In the genomic region with DNA sequence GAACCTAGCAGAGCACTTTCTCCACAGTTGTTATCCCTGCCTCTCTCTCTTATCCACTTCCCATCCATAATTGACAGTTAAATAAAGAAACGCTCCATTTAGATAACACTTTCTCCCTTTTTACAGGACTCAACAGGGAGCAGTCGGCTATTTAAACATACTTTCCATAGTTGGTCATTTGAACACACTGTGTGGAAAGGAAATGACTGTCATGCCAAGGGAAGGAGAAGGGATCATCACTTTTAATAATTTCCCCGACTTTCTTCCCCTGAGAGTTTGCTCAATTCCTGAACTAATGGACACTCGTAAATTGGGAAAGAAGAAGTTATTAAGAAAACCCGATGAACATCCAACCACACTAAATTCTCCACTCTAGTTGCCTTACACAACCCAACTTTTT, we compare ENCODE assay signal across 20 cellular contexts.
DNase-seq lines count a peak whose midpoint lies in the region; ATAC-seq and TF ChIP-seq lines count a peak whose summit lies in the region.
"Had no signal": no experiment of that assay in that cellular context is flagged by ENCODE, and none has a peak within 500 bp of the region (broad histone marks: within the 10 kb centered on the region; RNA-seq: fewer than 3 reads in every experiment).

No MANE protein-coding gene starts in this region.

- H3K4me1 ChIP-seq in upper lobe of right lung: no peaks in the 10 kb centered on the region

- CTCF ChIA-PET in activated CD4-positive, alpha-beta memory T cell treated with anti-CD3 and anti-CD28 coated beads for 36 hours (lab: Charles Lee): interaction anchor here (1.5 to 1.6 kb wide), 2 partner anchors 12 to 407 kb away, joined by 4 to 6 read pairs; no protein-coding TSS in a partner anchor
- CTCF ChIA-PET in activated CD4-positive, alpha-beta memory T cell treated with anti-CD3 and anti-CD28 coated beads, Interleukin-2, amount 10 ng/mL, durations not matched to agents 7 days and 5 days (lab: Charles Lee): interaction anchor here (1.6 kb wide), 1 partner anchor 20 kb away, joined by 4 read pairs; no protein-coding TSS in a partner anchor

- no peaks in the 10 kb centered on the region for H3K36me3 ChIP-seq in upper lobe of right lung
- H3K36me3 ChIP-seq: SJSA1 had no signal

- ATAC-seq in upper lobe of right lung (no peak), HG02763 (IDR thresholded peaks at IDR 0.05; ENCODE audit: unreplicated experiment) (no peak), HG03432 (IDR thresholded peaks at IDR 0.05; ENCODE audit: unreplicated experiment) (no peak)
- ATAC-seq: HCT116 had no signal

- TF ChIP-seq CTCF in AG10803 (conservative IDR thresholded peaks at IDR 0.05; ENCODE audit: low read length) (no peak), HFFc6 (IDR thresholded peaks at IDR 0.05) (no peak), upper lobe of right lung (IDR thresholded peaks at IDR 0.05) (no peak)

- no peaks in the 10 kb centered on the region for H3K9me3 ChIP-seq in upper lobe of right lung
- H3K9me3 ChIP-seq: SJSA1 had no signal

- H3K4me3 Mint-ChIP-seq in activated CD4-positive, alpha-beta memory T cell treated with anti-CD3 and anti-CD28 coated beads for 36 hours: no peak overlapping the region
- H3K4me3 Mint-ChIP-seq in activated CD4-positive, alpha-beta memory T cell treated with anti-CD3 and anti-CD28 coated beads, Interleukin-2, amount 10 ng/mL, durations not matched to agents 7 days and 5 days: no peak overlapping the region
- peak overlapping the region; percentile 13; the same call in 1 of the 2 replicates for H3K4me3 Mint-ChIP-seq in HFFc6
- H3K4me3 Mint-ChIP-seq: B cell, CD14-positive monocyte, IgD-negative memory B cell had no signal

- H3K4me3 ChIP-seq in AG10803 (ENCODE audit: low read length) (no peak overlapping the region), upper lobe of right lung (no peak overlapping the region)
- H3K4me3 ChIP-seq: SJSA1 had no signal

- no peaks in the 10 kb centered on the region for H3K27me3 ChIP-seq in upper lobe of right lung
- H3K27me3 ChIP-seq: SJSA1 had no signal

- no peaks in the 10 kb centered on the region for H3K9me3 Mint-ChIP-seq in activated CD4-positive, alpha-beta memory T cell treated with anti-CD3 and anti-CD28 coated beads for 36 hours
- H3K9me3 Mint-ChIP-seq in activated CD4-positive, alpha-beta memory T cell treated with anti-CD3 and anti-CD28 coated beads, Interleukin-2, amount 10 ng/mL, durations not matched to agents 7 days and 5 days: peaks cover 10% of the 10 kb centered on the region
- no peaks in the 10 kb centered on the region for H3K9me3 Mint-ChIP-seq in HFFc6
- H3K9me3 Mint-ChIP-seq: IgD-negative memory B cell had no signal

- H3K27ac Mint-ChIP-seq in activated CD4-positive, alpha-beta memory T cell treated with anti-CD3 and anti-CD28 coated beads for 36 hours: peak overlapping the region; percentile 97
- H3K27ac Mint-ChIP-seq in activated CD4-positive, alpha-beta memory T cell treated with anti-CD3 and anti-CD28 coated beads, Interleukin-2, amount 10 ng/mL, durations not matched to agents 7 days and 5 days: no peak overlapping the region
- H3K27ac Mint-ChIP-seq in HFFc6: no peak overlapping the region
- H3K27ac Mint-ChIP-seq: B cell, CD14-positive monocyte, IgD-negative memory B cell had no signal

- intact Hi-C loops in activated CD4-positive, alpha-beta memory T cell treated with anti-CD3 and anti-CD28 coated beads for 36 hours (cut with micrococcal nuclease): loop anchor here (5.0 kb wide), 1 partner anchor 107 kb away; no protein-coding TSS in a partner anchor
- intact Hi-C loops in upper lobe of right lung (cut with DNase I): no loop called here

- H3K36me3 Mint-ChIP-seq in activated CD4-positive, alpha-beta memory T cell treated with anti-CD3 and anti-CD28 coated beads for 36 hours: no peaks in the 10 kb centered on the region
- H3K36me3 Mint-ChIP-seq in activated CD4-positive, alpha-beta memory T cell treated with anti-CD3 and anti-CD28 coated beads, Interleukin-2, amount 10 ng/mL, durations not matched to agents 7 days and 5 days (ENCODE audit: low read depth): peaks cover 18% of the 10 kb centered on the region
- no peaks in the 10 kb centered on the region for H3K36me3 Mint-ChIP-seq in HFFc6 (ENCODE audit: low read depth)
- H3K36me3 Mint-ChIP-seq: CD14-positive monocyte had no signal

- H3K27me3 Mint-ChIP-seq in activated CD4-positive, alpha-beta memory T cell treated with anti-CD3 and anti-CD28 coated beads for 36 hours: no peaks in the 10 kb centered on the region
- H3K27me3 Mint-ChIP-seq in activated CD4-positive, alpha-beta memory T cell treated with anti-CD3 and anti-CD28 coated beads, Interleukin-2, amount 10 ng/mL, durations not matched to agents 7 days and 5 days: no peaks in the 10 kb centered on the region
- no peaks in the 10 kb centered on the region; the same call in 1 of the 2 replicates for H3K27me3 Mint-ChIP-seq in HFFc6 (ENCODE audit: insufficient read depth)
- H3K27me3 Mint-ChIP-seq: B cell, IgD-negative memory B cell had no signal

- peaks cover 59% of the 10 kb centered on the region for H3K4me1 Mint-ChIP-seq in activated CD4-positive, alpha-beta memory T cell treated with anti-CD3 and anti-CD28 coated beads for 36 hours (ENCODE audit: low read depth)
- H3K4me1 Mint-ChIP-seq in activated CD4-positive, alpha-beta memory T cell treated with anti-CD3 and anti-CD28 coated beads, Interleukin-2, amount 10 ng/mL, durations not matched to agents 7 days and 5 days: peaks cover 40% of the 10 kb centered on the region
- peaks cover 56% of the 10 kb centered on the region for H3K4me1 Mint-ChIP-seq in HFFc6 (ENCODE audit: low read depth)

- POLR2A ChIA-PET in activated CD4-positive, alpha-beta memory T cell treated with anti-CD3 and anti-CD28 coated beads for 36 hours (lab: Charles Lee): interaction anchor here (1.5 to 2.8 kb wide), 3 partner anchors 54 to 126 kb away, joined by 5 to 21 read pairs (median 13); no protein-coding TSS in a partner anchor
- POLR2A ChIA-PET in activated CD4-positive, alpha-beta memory T cell treated with anti-CD3 and anti-CD28 coated beads, Interleukin-2, amount 10 ng/mL, durations not matched to agents 7 days and 5 days (lab: Charles Lee): interaction anchor here (1.2 to 1.9 kb wide), 2 partner anchors 21 to 54 kb away, joined by 3 to 6 read pairs; no protein-coding TSS in a partner anchor

- DNase-seq in activated CD4-positive, alpha-beta memory T cell treated with anti-CD3 and anti-CD28 coated beads for 36 hours: no peak
- DNase-seq in activated CD4-positive, alpha-beta memory T cell treated with anti-CD3 and anti-CD28 coated beads, Interleukin-2, amount 10 ng/mL, durations not matched to agents 7 days and 5 days: no peak
- DNase-seq in AG10803 (ENCODE audit: low read depth) (peak; percentile 10), HFFc6 (no peak), dermis blood vessel endothelial cell (peak; percentile 18), upper lobe of right lung (no peak)
- DNase-seq: DMS53, GOT3, NCI-H1105, NCI-H2081 treated with DMSO at 0.1 percent for 48 hours, NCI-H2171 treated with DMSO at 0.1 percent for 48 hours, NCI-H524 treated with DMSO at 0.1 percent for 48 hours, OCI-M1 had no signal

- H3K27ac ChIP-seq in upper lobe of right lung: no peak overlapping the region
- H3K27ac ChIP-seq: SJSA1 had no signal

Comparison
In these comparisons a context has a peak if more than half of its experiments do, and no peak if none do; other contexts are left out.
1. DNase-seq: peak in AG10803 (single experiment) and dermis blood vessel endothelial cell (single experiment); none in activated CD4-positive, alpha-beta memory T cell treated with anti-CD3 and anti-CD28 coated beads for 36 hours (single experiment), activated CD4-positive, alpha-beta memory T cell treated with anti-CD3 and anti-CD28 coated beads, Interleukin-2, amount 10 ng/mL, durations not matched to agents 7 days and 5 days (single experiment), HFFc6 (single experiment) and upper lobe of right lung (single experiment).